In the genomic region with DNA sequence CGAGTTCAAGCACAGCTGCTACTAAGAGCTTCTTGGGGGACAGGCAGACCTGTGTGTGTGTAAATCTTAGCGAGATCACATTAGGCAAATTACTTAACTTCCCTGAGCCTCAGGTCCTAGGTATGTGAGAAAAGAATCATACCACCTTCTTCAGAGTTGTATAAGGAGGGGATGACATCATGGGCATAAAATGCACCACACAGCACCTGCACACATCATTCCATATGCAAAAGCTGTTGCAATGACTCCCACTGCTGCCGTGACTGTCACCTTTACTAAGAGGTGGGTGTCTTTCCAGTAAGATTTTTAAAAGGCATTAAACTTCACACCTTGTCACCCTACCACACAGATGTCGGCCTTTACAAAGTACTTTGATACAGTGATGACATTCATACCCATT, we compare ENCODE assay signal across 9 cellular contexts.
DNase-seq lines count a peak whose midpoint lies in the region; ATAC-seq lines count a peak whose summit lies in the region.
"Had no signal": no experiment of that assay in that cellular context is flagged by ENCODE, and none has a peak within 500 bp of the region (broad histone marks: within the 10 kb centered on the region; RNA-seq: fewer than 3 reads in every experiment).

No MANE protein-coding gene starts in this region.

- H3K4me1 ChIP-seq in CD4-positive, alpha-beta memory T cell (ENCODE audit: insufficient read depth, low read length), result peaks cover 14% of the 10 kb centered on the region
- H3K4me1 ChIP-seq in aorta (ENCODE audit: control insufficient read depth in 1 of 2, insufficient read depth in 2 of 2, low read length in 2 of 2), result no peaks in the 10 kb centered on the region

- peaks cover 8 to 9% (median 9%) of the 10 kb centered on the region in 4 donors for H3K4me1 Mint-ChIP-seq in CD4-positive, alpha-beta memory T cell
- no peaks in the 10 kb centered on the region for H3K4me1 Mint-ChIP-seq in central memory CD8-positive, alpha-beta T cell
- H3K4me1 Mint-ChIP-seq in naive thymus-derived CD8-positive, alpha-beta T cell, result peaks cover 2 to 28% (median 17%) of the 10 kb centered on the region in 4 donors

- DNase-seq in CD4-positive, alpha-beta memory T cell, result no peak
- no peak for DNase-seq in central memory CD8-positive, alpha-beta T cell (ENCODE audit: low spot score in 2 of 2)
- no peak for DNase-seq in naive thymus-derived CD8-positive, alpha-beta T cell
- DNase-seq in NCI-H2171 treated with DMSO at 0.1 percent for 48 hours (lab: John Stamatoyannopoulos, UW) (no peak), NCI-H510A (lab: John Stamatoyannopoulos, UW) (no peak), aorta (no peak)
- no peak for DNase-seq in stimulated activated naive CD4-positive, alpha-beta T cell treated with Interleukin-2 at 50 U/mL for 16 hours (lab: John Stamatoyannopoulos, UW)
- DNase-seq: SIG-M5 had no signal

- H3K4me3 ChIP-seq in CD4-positive, alpha-beta memory T cell (ENCODE audit: low read length in 2 of 2), result no peak overlapping the region
- H3K4me3 ChIP-seq in aorta (ENCODE audit: low read length in 2 of 2), result no peak overlapping the region

- POLR2A ChIA-PET in CD4-positive, alpha-beta memory T cell (lab: Charles Lee; ENCODE audit: partially characterized antibody), result no interaction called here
- POLR2A ChIA-PET in naive thymus-derived CD8-positive, alpha-beta T cell (lab: Charles Lee), result no interaction called here

- CTCF ChIA-PET in CD4-positive, alpha-beta memory T cell (lab: Charles Lee; ENCODE audit: partially characterized antibody), result no interaction called here

- WGBS in aorta, 2 donors, result 70 to 73% methylated on average over 4 of the region's 4 CpGs

- H3K27ac ChIP-seq in CD4-positive, alpha-beta memory T cell (ENCODE audit: low read depth, low read length), result peak overlapping the region; percentile 19
- H3K27ac ChIP-seq in aorta (ENCODE audit: low read depth in 1 of 2, low read length in 2 of 2), result peak overlapping the region in 1 of 2 donors; percentile 48

- peaks cover 0 to 1% of the 10 kb centered on the region in 2 donors for H3K27me3 Mint-ChIP-seq in CD4-positive, alpha-beta memory T cell
- H3K27me3 Mint-ChIP-seq in central memory CD8-positive, alpha-beta T cell, result no peaks in the 10 kb centered on the region
- peaks cover 0 to 3% (median 0%) of the 10 kb centered on the region in 5 donors for H3K27me3 Mint-ChIP-seq in naive thymus-derived CD8-positive, alpha-beta T cell

- peak overlapping the region in 6 of 8 donors; percentile 4 to 71 (median 28) for H3K4me3 Mint-ChIP-seq in CD4-positive, alpha-beta memory T cell
- no peak overlapping the region for H3K4me3 Mint-ChIP-seq in central memory CD8-positive, alpha-beta T cell
- H3K4me3 Mint-ChIP-seq in naive thymus-derived CD8-positive, alpha-beta T cell, result peak overlapping the region; percentile 33 to 79 (median 61)

- peak overlapping the region; percentile 72 to 96 (median 90) for H3K27ac Mint-ChIP-seq in CD4-positive, alpha-beta memory T cell
- peak overlapping the region; percentile 88 for H3K27ac Mint-ChIP-seq in central memory CD8-positive, alpha-beta T cell (ENCODE audit: low read depth)
- peak overlapping the region; percentile 69 to 96 (median 90) for H3K27ac Mint-ChIP-seq in naive thymus-derived CD8-positive, alpha-beta T cell

- peak; percentile 1 for ATAC-seq in HG03064 (IDR thresholded peaks at IDR 0.05; ENCODE audit: low read depth, unreplicated experiment)
- no peak for ATAC-seq in central memory CD8-positive, alpha-beta T cell (replicated peaks; ENCODE audit: extremely low read depth, poor library complexity, severe bottlenecking)
- peak; percentile 13 to 23 for ATAC-seq in naive thymus-derived CD8-positive, alpha-beta T cell
- ATAC-seq in aorta (ENCODE audit: low FRiP score), result no peak

- no peaks in the 10 kb centered on the region for H3K27me3 ChIP-seq in CD4-positive, alpha-beta memory T cell (ENCODE audit: insufficient read depth, low read length)
- H3K27me3 ChIP-seq in aorta (ENCODE audit: control insufficient read depth in 1 of 2, insufficient read depth in 2 of 2, low read length in 1 of 2), result no peaks in the 10 kb centered on the region

- H3K36me3 ChIP-seq in CD4-positive, alpha-beta memory T cell (ENCODE audit: insufficient read depth, low read length), result no peaks in the 10 kb centered on the region
- H3K36me3 ChIP-seq in aorta (ENCODE audit: control insufficient read depth in 1 of 2, insufficient read depth in 2 of 2, low read length in 1 of 2), result no peaks in the 10 kb centered on the region

- H3K36me3 Mint-ChIP-seq in CD4-positive, alpha-beta memory T cell, result peaks cover 0 to 3% of the 10 kb centered on the region in 2 donors
- no peaks in the 10 kb centered on the region for H3K36me3 Mint-ChIP-seq in central memory CD8-positive, alpha-beta T cell (ENCODE audit: insufficient read depth)
- H3K36me3 Mint-ChIP-seq in naive thymus-derived CD8-positive, alpha-beta T cell, result no peaks in the 10 kb centered on the region

- intact Hi-C loops in CD4-positive, alpha-beta memory T cell (cut with micrococcal nuclease), result no loop called here
- intact Hi-C loops in aorta (cut with DNase I), result loop anchor here in 1 of 2 donors (10.0 kb wide), 1 partner anchor 342 kb away; a partner anchor contains a TSS

- H3K9me3 Mint-ChIP-seq in CD4-positive, alpha-beta memory T cell, result peaks cover 0 to 4% (median 0%) of the 10 kb centered on the region in 8 donors
- no peaks in the 10 kb centered on the region for H3K9me3 Mint-ChIP-seq in central memory CD8-positive, alpha-beta T cell
- peaks cover 0 to 2% (median 0%) of the 10 kb centered on the region in 9 donors for H3K9me3 Mint-ChIP-seq in naive thymus-derived CD8-positive, alpha-beta T cell

- no peaks in the 10 kb centered on the region for H3K9me3 ChIP-seq in CD4-positive, alpha-beta memory T cell (ENCODE audit: control insufficient read depth in 1 of 2, low read length in 2 of 2)
- no peaks in the 10 kb centered on the region for H3K9me3 ChIP-seq in aorta (ENCODE audit: control insufficient read depth, low read length)

Comparison
In these comparisons a context has a peak if more than half of its experiments do, and no peak if none do; other contexts are left out.
1. ATAC-seq: peak in HG03064 (single experiment) and naive thymus-derived CD8-positive, alpha-beta T cell (2 of 2); none in central memory CD8-positive, alpha-beta T cell (single experiment) and aorta (single experiment).
2. Peak in every context shown above with its lines, with median percentiles within 50 percentile points of each other: H3K27ac Mint-ChIP-seq.